In genomic region chr19:55094456-55095259, GRCh38 we compare ENCODE assay signal across 17 cellular contexts. TPM values are rescaled to one million over a fixed set of nuclear protein-coding genes. Genes with fewer than 3 reads are reported as not detected.
DNase-seq lines count a peak whose midpoint lies in the region; ATAC-seq, FAIRE-seq and TF ChIP-seq lines count a peak whose summit lies in the region.
"Had no signal": no experiment of that assay in that cellular context is flagged by ENCODE, and none has a peak within 500 bp of the region (broad histone marks: within the 10 kb centered on the region; RNA-seq: fewer than 3 reads in every experiment).

No MANE protein-coding gene starts in this region.

- peak overlapping the region; percentile 6; the same call in 1 of the 2 replicates for H2BK15ac ChIP-seq in H1 (ENCODE audit: low read length)
- H2BK15ac ChIP-seq in mesenchymal stem cell (ENCODE audit: low read depth, poor library complexity, severe bottlenecking): no peak overlapping the region

- H3K18ac ChIP-seq in H1 (ENCODE audit: extremely low read depth, low read length) (no peak overlapping the region; the same call in none of the 2 replicates), mesenchymal stem cell (ENCODE audit: low read depth in 1 of 2, low read length in 2 of 2) (no peak overlapping the region)

- POLR2A ChIA-PET in Panc1 (lab: Charles Lee): interaction anchor here (0.7 kb wide), 1 partner anchor 15 kb away, joined by 3 read pairs; no protein-coding TSS in a partner anchor
- POLR2A ChIA-PET in H1 (lab: Charles Lee; ENCODE audit: partially characterized antibody): interaction anchor here (0.8 to 3.1 kb wide), 8 partner anchors 8 to 631 kb away, joined by 3 to 19 read pairs (median 4); partner anchors contain the start of genes LENG9, PPP1R12C and TMEM238

- H3K9ac ChIP-seq in H1 (replicated peaks in 1 of 4; ENCODE audit: extremely low read depth in 1 of 4, low read depth in 3 of 4, low read length in 3 of 4) (peak overlapping the region in 2 of 4 experiments; percentile 2 to 21; a peak in 3 of 7 replicates), mesenchymal stem cell (ENCODE audit: low read length) (no peak overlapping the region)

- peak overlapping the region; percentile 24 to 40; a peak in 2 of 4 replicates for H3K4me2 ChIP-seq in H1 (ENCODE audit: insufficient read depth in 1 of 2, low read depth in 2 of 2, low read length in 2 of 2)
- no peak overlapping the region for H3K4me2 ChIP-seq in mesenchymal stem cell (ENCODE audit: low read length, poor library complexity, severe bottlenecking)

- H3K4me1 ChIP-seq in Panc1 (ENCODE audit: control insufficient read depth, insufficient read depth, low read length) (peaks cover 27% of the 10 kb centered on the region), H1 (replicated peaks in 1 of 4; ENCODE audit: control insufficient read depth in 3 of 4, insufficient read depth in 4 of 4, low read length in 3 of 4) (peaks cover 3 to 31% (median 23%) of the 10 kb centered on the region in 4 experiments), mesenchymal stem cell (ENCODE audit: control insufficient read depth, insufficient read depth, low read depth, low read length) (peaks cover 16% of the 10 kb centered on the region), right atrium auricular region (peaks cover 0 to 10% of the 10 kb centered on the region in 2 donors)
- H3K4me1 ChIP-seq: BE2C had no signal

- BruUV-seq in Panc1 (replicated peaks; lab: Mats Ljungman, UMichigan): no TSS peak

- H3K36me3 Mint-ChIP-seq in activated T-helper 2 cell treated with anti-CD3 and anti-CD28 coated beads, Interferon-gamma antibody, Interleukin-2, Interleukin-4, amounts not matched to agents 10 μg/mL and 5 μg/mL and 100 μg/mL, durations not matched to agents 14 hours and 24 hours and 36 hours (ENCODE audit: low read depth): peaks cover 14% of the 10 kb centered on the region

- intact Hi-C loops in Panc1 (cut with micrococcal nuclease; ENCODE audit: unreplicated experiment): no loop called here
- intact Hi-C loops in activated T-helper 2 cell treated with anti-CD3 and anti-CD28 coated beads, Interferon-gamma antibody, Interleukin-2, Interleukin-4, amounts not matched to agents 10 μg/mL and 5 μg/mL and 100 μg/mL, durations not matched to agents 14 hours and 24 hours and 36 hours (cut with micrococcal nuclease): no loop called here

- H2BK12ac ChIP-seq in H1 (ENCODE audit: low read depth, low read length): peak overlapping the region; percentile 40; the same call in 1 of the 2 replicates
- no peak overlapping the region for H2BK12ac ChIP-seq in mesenchymal stem cell (ENCODE audit: low read length in 2 of 2)

- H3K36me3 ChIP-seq in Panc1 (ENCODE audit: control insufficient read depth, insufficient read depth, low read length): peaks cover 2% of the 10 kb centered on the region; the same call in 1 of the 2 replicates
- H3K36me3 ChIP-seq in H1 (ENCODE audit: control insufficient read depth in 2 of 4, insufficient read depth in 4 of 4, low read length in 3 of 4): peaks cover 0 to 5% (median 2%) of the 10 kb centered on the region in 4 experiments; a peak in 2 of 8 replicates
- H3K36me3 ChIP-seq in mesenchymal stem cell (ENCODE audit: control insufficient read depth in 1 of 2, insufficient read depth in 2 of 2, low read depth in 1 of 2, low read length in 2 of 2): peaks cover 41 to 76% of the 10 kb centered on the region in 2 experiments
- peaks cover 72% of the 10 kb centered on the region for H3K36me3 ChIP-seq in right atrium auricular region

- 76% methylated on average over 31 of the region's 32 CpGs; no CpG with 5 or more reads in 1 of the 2 experiments for WGBS in H1 (ENCODE audit: extremely low coverage in 1 of 2, insufficient coverage in 1 of 2, insufficient read length in 1 of 2, insufficient replicate concordance in 2 of 2, low coverage in 1 of 2, low lambda C conversion rate in 2 of 2, missing lambda C conversion rate in 1 of 2), 2 experiments
- WGBS in mesenchymal stem cell: 76% methylated on average over 31 of the region's 32 CpGs

- no peak for TF ChIP-seq EP300 in H1 (IDR thresholded peaks at IDR 0.05; ENCODE audit: borderline replicate concordance in 1 of 2, low read depth in 2 of 2, low read length in 2 of 2)

- H3K4me1 Mint-ChIP-seq in activated T-helper 2 cell treated with anti-CD3 and anti-CD28 coated beads, Interferon-gamma antibody, Interleukin-2, Interleukin-4, amounts not matched to agents 10 μg/mL and 5 μg/mL and 100 μg/mL, durations not matched to agents 14 hours and 24 hours and 36 hours (ENCODE audit: low read depth): no peaks in the 10 kb centered on the region

- TF ChIP-seq POLR2A in H1 (IDR thresholded peaks at IDR 0.05; ENCODE audit: control extremely low read depth in 1 of 2, low read depth in 2 of 2, low read length in 2 of 2): no peak

- no peak overlapping the region for H3K4me3 Mint-ChIP-seq in activated T-helper 2 cell treated with anti-CD3 and anti-CD28 coated beads, Interferon-gamma antibody, Interleukin-2, Interleukin-4, amounts not matched to agents 10 μg/mL and 5 μg/mL and 100 μg/mL, durations not matched to agents 14 hours and 24 hours and 36 hours (ENCODE audit: low read depth)
- H3K4me3 Mint-ChIP-seq: CD8-positive, alpha-beta memory T cell had no signal

- H3K27ac Mint-ChIP-seq in activated T-helper 2 cell treated with anti-CD3 and anti-CD28 coated beads, Interferon-gamma antibody, Interleukin-2, Interleukin-4, amounts not matched to agents 10 μg/mL and 5 μg/mL and 100 μg/mL, durations not matched to agents 14 hours and 24 hours and 36 hours: no peak overlapping the region
- H3K27ac Mint-ChIP-seq: CD8-positive, alpha-beta memory T cell had no signal

- H3K23me2 ChIP-seq in H1 (ENCODE audit: low read depth, low read length): peaks cover 6% of the 10 kb centered on the region; the same call in 1 of the 2 replicates

- no peak overlapping the region for H2AK5ac ChIP-seq in H1 (ENCODE audit: low read depth, low read length)
- H2AK5ac ChIP-seq in mesenchymal stem cell (ENCODE audit: low read length, severe bottlenecking): no peak overlapping the region

- no peak overlapping the region for H4K5ac ChIP-seq in H1 (ENCODE audit: insufficient read length, low read depth, low read length)

- TF ChIP-seq RAD21 in H1 (IDR thresholded peaks at IDR 0.05 in 1 of 2, conservative IDR thresholded peaks at IDR 0.05 in 1 of 2; ENCODE audit: low read depth in 2 of 2, low read length in 2 of 2): peak; percentile 20 to 46; a peak in 1 of 4 replicates

- H2BK120ac ChIP-seq in H1 (replicated peaks; ENCODE audit: low read depth, low read length) (no peak overlapping the region), mesenchymal stem cell (ENCODE audit: low read depth, low read length) (no peak overlapping the region)

- H3K27me3 ChIP-seq in Panc1 (ENCODE audit: control insufficient read depth, insufficient read depth, low read length) (no peaks in the 10 kb centered on the region), H1 (replicated peaks in 1 of 4; ENCODE audit: control insufficient read depth in 3 of 4, extremely low read depth in 1 of 4, insufficient read depth in 3 of 4, low read length in 3 of 4) (0 out of 7 replicates have a peak, but pooled peaks cover 0 to 3% (median 0%) of the 10 kb centered on the region in 4 experiments), mesenchymal stem cell (ENCODE audit: control insufficient read depth in 1 of 2, insufficient read depth in 1 of 2, low read length in 2 of 2) (no peaks in the 10 kb centered on the region), right atrium auricular region (no peaks in the 10 kb centered on the region)
- H3K27me3 ChIP-seq: BE2C, MG63 had no signal

- peak; percentile 83 for TF ChIP-seq CTCF in Panc1 (IDR thresholded peaks at IDR 0.05)
- TF ChIP-seq CTCF in H1 (IDR thresholded peaks at IDR 0.05; ENCODE audit: control extremely low read depth in 1 of 3, insufficient read depth in 1 of 3, low read depth in 1 of 3, low read length in 3 of 3): peak; percentile 48 to 63 (median 54)
- TF ChIP-seq CTCF in right atrium auricular region (IDR thresholded peaks at IDR 0.05): no peak

- H4K20me1 ChIP-seq in H1 (replicated peaks in 1 of 2; ENCODE audit: control insufficient read depth in 1 of 2, insufficient read depth in 2 of 2, low read length in 2 of 2): peaks cover 13 to 15% of the 10 kb centered on the region in 2 experiments

- no peak overlapping the region for H3K4me3 ChIP-seq in Panc1 (ENCODE audit: low read depth in 2 of 2, low read length in 2 of 2)
- peak overlapping the region in 1 of 4 experiments; percentile 18; a peak in 1 of 8 replicates for H3K4me3 ChIP-seq in H1 (ENCODE audit: extremely low read depth in 1 of 4, insufficient read depth in 2 of 4, low read depth in 3 of 4, low read length in 4 of 4)
- peak overlapping the region in 1 of 2 experiments; percentile 14 for H3K4me3 ChIP-seq in mesenchymal stem cell (ENCODE audit: insufficient read depth in 1 of 2, low read depth in 1 of 2, low read length in 2 of 2)
- H3K4me3 ChIP-seq in right atrium auricular region: no peak overlapping the region
- H3K4me3 ChIP-seq: MG63 had no signal

- H3K79me1 ChIP-seq in H1 (ENCODE audit: low read depth, low read length) (no peaks in the 10 kb centered on the region), mesenchymal stem cell (replicated peaks; ENCODE audit: low read length, poor library complexity, severe bottlenecking) (peaks cover 29% of the 10 kb centered on the region)

- H4K8ac ChIP-seq in H1 (ENCODE audit: extremely low read depth, insufficient read depth, low read length): peak overlapping the region; percentile 87; the same call in 1 of the 2 replicates
- H4K8ac ChIP-seq in mesenchymal stem cell (ENCODE audit: low read length): no peak overlapping the region

- H2AFZ ChIP-seq in H1 (ENCODE audit: low read length) (no peak overlapping the region), mesenchymal stem cell (ENCODE audit: low read depth, low read length) (no peak overlapping the region)

- CTCF ChIA-PET in Panc1 (lab: Charles Lee): interaction anchor here (0.6 kb wide), 1 partner anchor 62 kb away, joined by 3 read pairs; no protein-coding TSS in a partner anchor
- CTCF ChIA-PET in H1 (lab: Charles Lee; ENCODE audit: partially characterized antibody): interaction anchor here (0.7 to 1.6 kb wide), 12 partner anchors 9 to 382 kb away, joined by 3 to 6 read pairs (median 3); no protein-coding TSS in a partner anchor

- H3K56ac ChIP-seq in H1 (replicated peaks; ENCODE audit: insufficient read length, low read depth, low read length): peak overlapping the region; percentile 64

- FAIRE-seq in H1 (lab: Jason Lieb, UNC): no peak

- H3K27ac ChIP-seq in Panc1 (ENCODE audit: low read length) (peak overlapping the region; percentile 34; the same call in 1 of the 2 replicates), H1 (ENCODE audit: low read depth, low read length) (no peak overlapping the region), mesenchymal stem cell (ENCODE audit: low read length, poor library complexity, severe bottlenecking) (no peak overlapping the region), right atrium auricular region (no peak overlapping the region)

- no peak overlapping the region for H2BK20ac ChIP-seq in H1 (ENCODE audit: low read length)

- H3K79me2 ChIP-seq in H1 (ENCODE audit: control insufficient read depth in 1 of 2, insufficient read depth in 2 of 2, low read length in 2 of 2): no peaks in the 10 kb centered on the region

- no peaks in the 10 kb centered on the region for H3K27me3 Mint-ChIP-seq in activated T-helper 2 cell treated with anti-CD3 and anti-CD28 coated beads, Interferon-gamma antibody, Interleukin-2, Interleukin-4, amounts not matched to agents 10 μg/mL and 5 μg/mL and 100 μg/mL, durations not matched to agents 14 hours and 24 hours and 36 hours (ENCODE audit: low read depth)

- no peak overlapping the region for H3K14ac ChIP-seq in H1 (ENCODE audit: insufficient read length)
- no peak overlapping the region for H3K14ac ChIP-seq in mesenchymal stem cell (ENCODE audit: low read length in 2 of 2)

- DNase-seq in Panc1 (ENCODE audit: low read depth, low spot score) (no peak), H1 (ENCODE audit: low read depth in 1 of 2, low spot score in 2 of 2) (peak in 1 of 2 experiments; percentile 86), mesenchymal stem cell (no peak), cerebellar nuclear complex (lab: John Stamatoyannopoulos, UW) (no peak), right atrium auricular region (ENCODE audit: low spot score) (no peak), KBM-7 (no peak)
- no peak for DNase-seq in activated T-helper 2 cell treated with anti-CD3 and anti-CD28 coated beads, Interferon-gamma antibody, Interleukin-2, Interleukin-4, amounts not matched to agents 10 μg/mL and 5 μg/mL and 100 μg/mL, durations not matched to agents 14 hours and 24 hours and 36 hours (ENCODE audit: low spot score)
- DNase-seq: BE2C, KG1, MG63, NCI-H1092 treated with DMSO at 0.1 percent for 48 hours, NCI-H1694 treated with DMSO at 0.1 percent for 48 hours, NCI-H69, PC-3, Right ventricle myocardium superior had no signal

- H3K23ac ChIP-seq in H1 (ENCODE audit: insufficient read length) (no peak overlapping the region), mesenchymal stem cell (ENCODE audit: low read length in 2 of 2) (no peak overlapping the region)

- H2BK5ac ChIP-seq in H1 (ENCODE audit: low read depth, low read length) (peak overlapping the region; percentile 80; the same call in 1 of the 2 replicates), mesenchymal stem cell (ENCODE audit: low read depth, low read length, poor library complexity, severe bottlenecking) (no peak overlapping the region)

- H3K4ac ChIP-seq in H1 (replicated peaks; ENCODE audit: insufficient read length, low read depth, low read length): no peak overlapping the region
- H3K4ac ChIP-seq in mesenchymal stem cell (ENCODE audit: low read depth in 1 of 2, low read length in 2 of 2): no peak overlapping the region

- H4K91ac ChIP-seq in H1 (replicated peaks; ENCODE audit: insufficient read length, low read length) (peak overlapping the region; percentile 55), mesenchymal stem cell (ENCODE audit: low read length) (peak overlapping the region; percentile 22)

- H3K9me3 Mint-ChIP-seq in activated T-helper 2 cell treated with anti-CD3 and anti-CD28 coated beads, Interferon-gamma antibody, Interleukin-2, Interleukin-4, amounts not matched to agents 10 μg/mL and 5 μg/mL and 100 μg/mL, durations not matched to agents 14 hours and 24 hours and 36 hours: no peaks in the 10 kb centered on the region
- H3K9me3 Mint-ChIP-seq: CD8-positive, alpha-beta memory T cell had no signal

- ATAC-seq in Panc1: peak; percentile 46

- H3K9me3 ChIP-seq in Panc1 (ENCODE audit: control insufficient read depth, insufficient read depth, low read depth, low read length) (no peaks in the 10 kb centered on the region), H1 (ENCODE audit: insufficient read depth in 2 of 2, low read depth in 1 of 2, low read length in 1 of 2) (no peaks in the 10 kb centered on the region), mesenchymal stem cell (ENCODE audit: control insufficient read depth, low read length) (no peaks in the 10 kb centered on the region), right atrium auricular region (no peaks in the 10 kb centered on the region)
- H3K9me3 ChIP-seq: BE2C, MG63 had no signal

- in situ Hi-C loops in Panc1 (cut with HindIII; ENCODE audit: low pct_unique_long_range_greater_than_20kb, low sequenced_read_pairs): no loop called here
- in situ Hi-C loops in KBM-7 (cut with MboI; ENCODE audit: low pct_unique_long_range_greater_than_20kb, low sequenced_read_pairs): no loop called here

RNA-seq across cellular contexts. Expression of gene EPS8L1, which starts 19.0 kb away (rescaled TPM):
- 11.0 TPM for total RNA-seq in Panc1 (2021; ENCODE audit: unreplicated experiment)
- polyA plus RNA-seq in Panc1 (2012; ENCODE audit: insufficient read length): 27.5 TPM
- total RNA-seq in H1 (2021; fragmentation: NEBNext Ultra II Directional; extraction: Animal tissue kit (Norgen Biotek cat#: 25700)): 30.2 and 37.0 TPM in 2 replicates
- 19.8 and 33.6 TPM in 2 replicates for polyA plus RNA-seq in H1 (2011; rRNA removed)
- 40.0 TPM for polyA plus RNA-seq in H1 (2011; cell fraction: cytosol; rRNA removed)
- polyA plus RNA-seq in H1 (2011; cell fraction: nucleus; rRNA removed): 100 TPM
- polyA plus RNA-seq in H1 (2012, experiment 1 of 2): 33.6 to 63.1 TPM (median 56.4 TPM) in 4 replicates
- 37.3 TPM for polyA plus RNA-seq in H1 (2012, experiment 2 of 2)
- 21.4 TPM for polyA plus RNA-seq in H1 (2013, experiment 1 of 2)
- polyA plus RNA-seq in H1 (2013, experiment 2 of 2): 19.2 TPM
- 21.6 and 24.3 TPM in 2 replicates for polyA minus RNA-seq in H1 (2011; rRNA and poly(A)+ RNA removed)
- polyA minus RNA-seq in H1 (2011; cell fraction: cytosol; rRNA and poly(A)+ RNA removed): 31.6 TPM
- 27.3 TPM for polyA minus RNA-seq in H1 (2011; cell fraction: nucleus; rRNA and poly(A)+ RNA removed)
- 5.2 TPM for polyA plus RNA-seq in mesenchymal stem cell (2013, experiment 1 of 2)
- 4.9 TPM for polyA plus RNA-seq in mesenchymal stem cell (2013, experiment 2 of 2)
- 10 to 100 TPM in 1 of 2 donors, 1 to 10 TPM in 1; 6.7 to 13.8 TPM for total RNA-seq in right atrium auricular region
- total RNA-seq in activated T-helper 2 cell treated with anti-CD3 and anti-CD28 coated beads, Interferon-gamma antibody, Interleukin-2, Interleukin-4, amounts not matched to agents 10 μg/mL and 5 μg/mL and 100 μg/mL, durations not matched to agents 14 hours and 24 hours and 36 hours: 4.9 and 6.6 TPM in 2 replicates

RNA-seq across cellular contexts. Expression of gene PPP1R12C, which starts 22.8 kb away (rescaled TPM):
- total RNA-seq in Panc1 (2021; ENCODE audit: unreplicated experiment): 158 TPM
- polyA plus RNA-seq in Panc1 (2012; ENCODE audit: insufficient read length): 141 TPM
- total RNA-seq in H1 (2021; fragmentation: NEBNext Ultra II Directional; extraction: Animal tissue kit (Norgen Biotek cat#: 25700)): 71.5 and 88.8 TPM in 2 replicates
- 31.7 and 49.5 TPM in 2 replicates for polyA plus RNA-seq in H1 (2011; rRNA removed)
- 56.3 TPM for polyA plus RNA-seq in H1 (2011; cell fraction: cytosol; rRNA removed)
- 230 TPM for polyA plus RNA-seq in H1 (2011; cell fraction: nucleus; rRNA removed)
- 62.6 to 73.1 TPM (median 72.1 TPM) in 4 replicates for polyA plus RNA-seq in H1 (2012, experiment 1 of 2)
- polyA plus RNA-seq in H1 (2012, experiment 2 of 2): 47.9 TPM
- 59.9 TPM for polyA plus RNA-seq in H1 (2013, experiment 1 of 2)
- 53.5 TPM for polyA plus RNA-seq in H1 (2013, experiment 2 of 2)
- 12.3 and 14.2 TPM in 2 replicates for polyA minus RNA-seq in H1 (2011; rRNA and poly(A)+ RNA removed)
- 25.6 TPM for polyA minus RNA-seq in H1 (2011; cell fraction: cytosol; rRNA and poly(A)+ RNA removed)
- polyA minus RNA-seq in H1 (2011; cell fraction: nucleus; rRNA and poly(A)+ RNA removed): 48.5 TPM
- polyA plus RNA-seq in mesenchymal stem cell (2013, experiment 1 of 2): 83.1 TPM
- 80.0 TPM for polyA plus RNA-seq in mesenchymal stem cell (2013, experiment 2 of 2)
- total RNA-seq in right atrium auricular region: 100 to 1,000 TPM in 1 of 2 donors, 10 to 100 TPM in 1; 98.9 to 205 TPM
- 104 and 108 TPM in 2 replicates for total RNA-seq in activated T-helper 2 cell treated with anti-CD3 and anti-CD28 coated beads, Interferon-gamma antibody, Interleukin-2, Interleukin-4, amounts not matched to agents 10 μg/mL and 5 μg/mL and 100 μg/mL, durations not matched to agents 14 hours and 24 hours and 36 hours

RNA-seq across cellular contexts. Expression of gene RDH13, which starts 31.7 kb away (rescaled TPM):
- total RNA-seq in Panc1 (2021; ENCODE audit: unreplicated experiment): 37.8 TPM
- 33.0 TPM for polyA plus RNA-seq in Panc1 (2012; ENCODE audit: insufficient read length)
- total RNA-seq in H1 (2021; fragmentation: NEBNext Ultra II Directional; extraction: Animal tissue kit (Norgen Biotek cat#: 25700)): 29.4 and 31.5 TPM in 2 replicates
- 15.9 and 20.5 TPM in 2 replicates for polyA plus RNA-seq in H1 (2011; rRNA removed)
- polyA plus RNA-seq in H1 (2011; cell fraction: cytosol; rRNA removed): 17.2 TPM
- 41.2 TPM for polyA plus RNA-seq in H1 (2011; cell fraction: nucleus; rRNA removed)
- polyA plus RNA-seq in H1 (2012, experiment 1 of 2): 20.1 to 26.0 TPM (median 24.4 TPM) in 4 replicates
- 16.8 TPM for polyA plus RNA-seq in H1 (2012, experiment 2 of 2)
- polyA plus RNA-seq in H1 (2013, experiment 1 of 2): 15.7 TPM
- polyA plus RNA-seq in H1 (2013, experiment 2 of 2): 14.9 TPM
- 22.0 and 25.7 TPM in 2 replicates for polyA minus RNA-seq in H1 (2011; rRNA and poly(A)+ RNA removed)
- 18.3 TPM for polyA minus RNA-seq in H1 (2011; cell fraction: cytosol; rRNA and poly(A)+ RNA removed)
- polyA minus RNA-seq in H1 (2011; cell fraction: nucleus; rRNA and poly(A)+ RNA removed): 27.8 TPM
- polyA plus RNA-seq in mesenchymal stem cell (2013, experiment 1 of 2): 5.1 TPM
- 5.3 TPM for polyA plus RNA-seq in mesenchymal stem cell (2013, experiment 2 of 2)
- total RNA-seq in right atrium auricular region: 10 to 100 TPM; 26.5 to 28.1 TPM
- total RNA-seq in activated T-helper 2 cell treated with anti-CD3 and anti-CD28 coated beads, Interferon-gamma antibody, Interleukin-2, Interleukin-4, amounts not matched to agents 10 μg/mL and 5 μg/mL and 100 μg/mL, durations not matched to agents 14 hours and 24 hours and 36 hours: 18.3 and 18.9 TPM in 2 replicates

RNA-seq across cellular contexts. Expression of gene TNNT1, which starts 54.3 kb away (rescaled TPM):
- total RNA-seq in Panc1 (2021; ENCODE audit: unreplicated experiment): 116 TPM
- 249 TPM for polyA plus RNA-seq in Panc1 (2012; ENCODE audit: insufficient read length)
- 107 and 115 TPM in 2 replicates for total RNA-seq in H1 (2021; fragmentation: NEBNext Ultra II Directional; extraction: Animal tissue kit (Norgen Biotek cat#: 25700))
- polyA plus RNA-seq in H1 (2011; rRNA removed): 69.6 and 97.9 TPM in 2 replicates
- polyA plus RNA-seq in H1 (2011; cell fraction: cytosol; rRNA removed): 164 TPM
- polyA plus RNA-seq in H1 (2011; cell fraction: nucleus; rRNA removed): 90.2 TPM
- polyA plus RNA-seq in H1 (2012, experiment 1 of 2): 112 to 203 TPM (median 168 TPM) in 4 replicates
- 169 TPM for polyA plus RNA-seq in H1 (2012, experiment 2 of 2)
- polyA plus RNA-seq in H1 (2013, experiment 1 of 2): 121 TPM
- polyA plus RNA-seq in H1 (2013, experiment 2 of 2): 121 TPM
- 11.5 and 12.7 TPM in 2 replicates for polyA minus RNA-seq in H1 (2011; rRNA and poly(A)+ RNA removed)
- polyA minus RNA-seq in H1 (2011; cell fraction: cytosol; rRNA and poly(A)+ RNA removed): 25.4 TPM
- polyA minus RNA-seq in H1 (2011; cell fraction: nucleus; rRNA and poly(A)+ RNA removed): 20.5 TPM
- 1.2 TPM for polyA plus RNA-seq in mesenchymal stem cell (2013, experiment 1 of 2)
- 0.99 TPM for polyA plus RNA-seq in mesenchymal stem cell (2013, experiment 2 of 2)
- total RNA-seq in right atrium auricular region: 10 to 100 TPM in 1 of 2 donors, 1 to 10 TPM in 1; 6.8 to 46.5 TPM
- 0.27 and 1.3 TPM in 2 replicates for total RNA-seq in activated T-helper 2 cell treated with anti-CD3 and anti-CD28 coated beads, Interferon-gamma antibody, Interleukin-2, Interleukin-4, amounts not matched to agents 10 μg/mL and 5 μg/mL and 100 μg/mL, durations not matched to agents 14 hours and 24 hours and 36 hours
- total RNA-seq: CD8-positive, alpha-beta memory T cell had no signal
- polyA plus RNA-seq: CD8-positive, alpha-beta memory T cell had no signal

RNA-seq across cellular contexts. Expression of gene GP6, which starts 56.6 kb away (rescaled TPM):
- total RNA-seq in Panc1 (2021; ENCODE audit: unreplicated experiment) (1.2 TPM), right atrium auricular region (under 1 TPM in 1 of 2 donors, not detected in 1; 0.16 TPM)
- 0.57 TPM for polyA plus RNA-seq in Panc1 (2012; ENCODE audit: insufficient read length)
- total RNA-seq in H1 (2021; fragmentation: NEBNext Ultra II Directional; extraction: Animal tissue kit (Norgen Biotek cat#: 25700)): 0.26 TPM in 1 of 2 replicates, not detected in the other
- polyA plus RNA-seq in H1 (2011; rRNA removed): 0.18 and 0.42 TPM in 2 replicates
- 0.31 TPM for polyA plus RNA-seq in H1 (2011; cell fraction: cytosol; rRNA removed)
- polyA plus RNA-seq in H1 (2011; cell fraction: nucleus; rRNA removed): 0.98 TPM
- polyA plus RNA-seq in H1 (2012, experiment 1 of 2): 0.50 to 1.2 TPM (median 0.53 TPM) in 4 replicates
- not detected for polyA plus RNA-seq in H1 (2012, experiment 2 of 2)
- 0.18 TPM for polyA plus RNA-seq in H1 (2013, experiment 1 of 2)
- 0.11 TPM for polyA plus RNA-seq in H1 (2013, experiment 2 of 2)
- polyA minus RNA-seq in H1 (2011; rRNA and poly(A)+ RNA removed): 0.22 and 0.66 TPM in 2 replicates
- not detected for polyA minus RNA-seq in H1 (2011; cell fraction: cytosol; rRNA and poly(A)+ RNA removed)
- 0.40 TPM for polyA minus RNA-seq in H1 (2011; cell fraction: nucleus; rRNA and poly(A)+ RNA removed)
- not detected for polyA plus RNA-seq in mesenchymal stem cell (2013, experiment 1 of 2)
- polyA plus RNA-seq in mesenchymal stem cell (2013, experiment 2 of 2): not detected
- total RNA-seq in activated T-helper 2 cell treated with anti-CD3 and anti-CD28 coated beads, Interferon-gamma antibody, Interleukin-2, Interleukin-4, amounts not matched to agents 10 μg/mL and 5 μg/mL and 100 μg/mL, durations not matched to agents 14 hours and 24 hours and 36 hours: 0.37 and 0.50 TPM in 2 replicates
- total RNA-seq: CD8-positive, alpha-beta memory T cell had no signal
- polyA plus RNA-seq: AG04450 had no signal

Comparison
In these comparisons a context has a peak if more than half of its experiments do, and no peak if none do; other contexts are left out.
1. CTCF ChIP-seq: peak in Panc1 (single experiment) and H1 (3 of 3); none in right atrium auricular region (0 of 2).